Comparison of ENCODE assay signal across 10 cellular contexts in genomic region chr19:15934332-15935078, GRCh38. TPM values are rescaled to one million over a fixed set of nuclear protein-coding genes. Genes with fewer than 3 reads are reported as not detected.
DNase-seq lines count a peak whose midpoint lies in the region; ATAC-seq and TF ChIP-seq lines count a peak whose summit lies in the region.
"Had no signal": no experiment of that assay in that cellular context is flagged by ENCODE, and none has a peak within 500 bp of the region (broad histone marks: within the 10 kb centered on the region; RNA-seq: fewer than 3 reads in every experiment).

CYP4F11 (minus strand) TSS chr19:15934529; CDS start chr19:15934408, 121 bp downstream.

- TF ChIP-seq CTCF in dorsolateral prefrontal cortex (IDR thresholded peaks at IDR 0.05 in 54 of 56, conservative IDR thresholded peaks at IDR 0.05 in 2 of 56; ENCODE audit: low read depth in 1 of 56, partially characterized antibody in 56 of 56) (no peak), ovary (IDR thresholded peaks at IDR 0.05) (no peak)

- peak within 1 kb of the TSS in 38 of 59 donors; percentile 2 to 50 (median 28) for H3K4me3 ChIP-seq in dorsolateral prefrontal cortex
- H3K4me3 ChIP-seq in ovary = no peak within 1 kb of the TSS

- DNase-seq in DMS79 treated with DMSO at 0.1 percent for 48 hours (lab: John Stamatoyannopoulos, UW) (peak; percentile 14), NCI-H460 (ENCODE audit: extremely low read depth, low read depth) (peak; percentile 96), dorsolateral prefrontal cortex (peak; percentile 14 to 82 (median 56)), ovary (peak in 3 of 5 donors; percentile 18 to 26 (median 24)), NCI-H446 treated with DMSO at 0.1 percent for 48 hours (lab: John Stamatoyannopoulos, UW) (no peak), HEK293T (ENCODE audit: extremely low spot score) (no peak)
- no peak for DNase-seq in central memory CD4-positive, alpha-beta T cell
- DNase-seq: erythroblast had no signal

- no peak for TF ChIP-seq EP300 in ovary (IDR thresholded peaks at IDR 0.05)

- intact Hi-C loops in dorsolateral prefrontal cortex (cut with DNase I) = no loop called here
- intact Hi-C loops in ovary (cut with DNase I) = no loop called here

- CTCF ChIA-PET in HEK293T (lab: Yijun Ruan, JAX) = no interaction called here

- H3K27ac ChIP-seq in dorsolateral prefrontal cortex (peak within 1 kb of the TSS in 25 of 59 donors; percentile 2 to 74 (median 38)), ovary (no peak within 1 kb of the TSS)

- 33 to 43% (median 33%) methylated on average over 10 of the region's 10 CpGs for WGBS in ovary, 3 donors

- no peaks in the 10 kb centered on the region for H3K36me3 ChIP-seq in ovary

- no peak for ATAC-seq in GM19467 (IDR thresholded peaks at IDR 0.05; ENCODE audit: unreplicated experiment)
- ATAC-seq: stimulated activated effector memory CD8-positive, alpha-beta T cell treated with anti-CD3 and anti-CD28 coated beads, Interleukin-12 subunit alpha, Interleukin-12 subunit beta, amount 100 ng/mL, for 72 hours had no signal

- POLR2A ChIA-PET in HEK293T (lab: Yijun Ruan, JAX) = no interaction called here

- H3K4me1 ChIP-seq in ovary (ENCODE audit: insufficient read depth) = no peaks in the 10 kb centered on the region

- H3K27me3 ChIP-seq in dorsolateral prefrontal cortex (peaks cover 0 to 69% (median 17%) of the 10 kb centered on the region in 45 donors), ovary (no peaks in the 10 kb centered on the region)

- no peak for TF ChIP-seq POLR2A in ovary (IDR thresholded peaks at IDR 0.05)

- no peaks in the 10 kb centered on the region for H3K9me3 ChIP-seq in ovary

TF ChIP-seq in HEK293T, 16 proteins besides CTCF, POLR2A, EP300 and RAD21:
- no peak for TF ChIP-seq FOXK2 (IDR thresholded peaks at IDR 0.05)
- TF ChIP-seq ELF4 (IDR thresholded peaks at IDR 0.05) = no peak
- TF ChIP-seq SP1 (IDR thresholded peaks at IDR 0.05) = no peak
- no peak for TF ChIP-seq TARDBP (IDR thresholded peaks at IDR 0.05)

RNA-seq across cellular contexts. Expression of gene CYP4F11, which starts in this region (rescaled TPM):
- 108 and 123 TPM in 2 replicates for total RNA-seq in NCI-H460 (2014; rRNA removed; shearing (Covaris generic))
- 111 and 122 TPM in 2 replicates for polyA plus RNA-seq in NCI-H460 (2014; cell fraction: nucleus; rRNA removed)
- 10 to 100 TPM in 67 of 120 experiments, 1 to 10 TPM in 53; 3.3 to 26.3 (median 10.5) TPM for total RNA-seq in dorsolateral prefrontal cortex
- total RNA-seq in ovary = 1 to 10 TPM in 1 of 7 donors, under 1 TPM in 6; 0.13 to 1.3 (median 0.30) TPM
- under 1 TPM in 1 of 2 donors, not detected in 1; 0.15 TPM for polyA plus RNA-seq in ovary

Comparison
In these comparisons a context has a peak if more than half of its experiments do, and no peak if none do; other contexts are left out.
1. DNase-seq: peak in DMS79 treated with DMSO at 0.1 percent for 48 hours (single experiment), NCI-H460 (single experiment), dorsolateral prefrontal cortex (10 of 10) and ovary (3 of 5); none in NCI-H446 treated with DMSO at 0.1 percent for 48 hours (single experiment), central memory CD4-positive, alpha-beta T cell (single experiment) and HEK293T (single experiment).